Comparison of ENCODE assay signal across 30 cellular contexts in genomic region chr11:122226810-122227379, GRCh38.
DNase-seq lines count a peak whose midpoint lies in the region; TF ChIP-seq lines count a peak whose summit lies in the region.
"Had no signal": no experiment of that assay in that cellular context is flagged by ENCODE, and none has a peak within 500 bp of the region (broad histone marks: within the 10 kb centered on the region; RNA-seq: fewer than 3 reads in every experiment).

No MANE protein-coding gene starts in this region.

- peaks cover 7% of the 10 kb centered on the region for H3K4me1 Mint-ChIP-seq in progenitor cell of endocrine pancreas (ENCODE audit: low read depth)
- H3K4me1 Mint-ChIP-seq: activated naive CD8-positive, alpha-beta T cell treated with anti-CD3 and anti-CD28 coated beads, Interleukin-2, amount 10 ng/mL, durations not matched to agents 7 days and 5 days; immature natural killer cell; memory B cell; stimulated activated naive B cell treated with anti-CD40 and anti-IgM and Interleukin-4, amounts not matched to agents 10 μg/mL and 1 μg/mL and 100 μg/mL, for 72 hours had no signal

- in situ Hi-C loops in astrocyte of the spinal cord (cut with HindIII; ENCODE audit: low sequenced_read_pairs), result no loop called here

- H3K27me3 Mint-ChIP-seq in progenitor cell of endocrine pancreas, result no peaks in the 10 kb centered on the region
- H3K27me3 Mint-ChIP-seq: activated naive CD8-positive, alpha-beta T cell treated with anti-CD3 and anti-CD28 coated beads, Interleukin-2, amount 10 ng/mL, durations not matched to agents 7 days and 5 days had no signal

- no peaks in the 10 kb centered on the region for H3K9me3 Mint-ChIP-seq in progenitor cell of endocrine pancreas (ENCODE audit: low read depth)
- H3K9me3 Mint-ChIP-seq: activated CD8-positive, alpha-beta T cell treated with anti-CD3 and anti-CD28 coated beads for 36 hours; activated naive CD8-positive, alpha-beta T cell treated with anti-CD3 and anti-CD28 coated beads, Interleukin-2, amount 10 ng/mL, durations not matched to agents 7 days and 5 days; CD8-positive, alpha-beta T cell; immature natural killer cell; neural progenitor cell; stimulated activated naive B cell treated with anti-CD40 and anti-IgM and Interleukin-4, amounts not matched to agents 10 μg/mL and 1 μg/mL and 100 μg/mL, for 72 hours had no signal

- no peak overlapping the region for H3K4me3 ChIP-seq in astrocyte of the spinal cord (ENCODE audit: low read depth, low read length)
- H3K4me3 ChIP-seq: ascending aorta, dorsolateral prefrontal cortex, neural progenitor cell, suprapubic skin had no signal

- H3K27ac Mint-ChIP-seq in progenitor cell of endocrine pancreas, result no peak overlapping the region
- H3K27ac Mint-ChIP-seq: activated CD8-positive, alpha-beta T cell treated with anti-CD3 and anti-CD28 coated beads for 36 hours; activated naive CD8-positive, alpha-beta T cell treated with anti-CD3 and anti-CD28 coated beads, Interleukin-2, amount 10 ng/mL, durations not matched to agents 7 days and 5 days; CD8-positive, alpha-beta T cell; immature natural killer cell; memory B cell; neural progenitor cell; stimulated activated naive B cell treated with anti-CD40 and anti-IgM and Interleukin-4, amounts not matched to agents 10 μg/mL and 1 μg/mL and 100 μg/mL, for 72 hours had no signal

- H3K36me3 Mint-ChIP-seq in progenitor cell of endocrine pancreas (ENCODE audit: insufficient read depth), result no peaks in the 10 kb centered on the region
- H3K36me3 Mint-ChIP-seq: activated naive CD8-positive, alpha-beta T cell treated with anti-CD3 and anti-CD28 coated beads, Interleukin-2, amount 10 ng/mL, durations not matched to agents 7 days and 5 days; CD8-positive, alpha-beta T cell; immature natural killer cell; memory B cell; stimulated activated naive B cell treated with anti-CD40 and anti-IgM and Interleukin-4, amounts not matched to agents 10 μg/mL and 1 μg/mL and 100 μg/mL, for 72 hours had no signal

- no peak for TF ChIP-seq CTCF in astrocyte of the spinal cord (IDR thresholded peaks at IDR 0.05; ENCODE audit: low read depth, low read length)
- no peak for TF ChIP-seq CTCF in GM10266 (IDR thresholded peaks at IDR 0.05; ENCODE audit: control insufficient read depth, insufficient read depth, low read depth, missing control alignments)
- TF ChIP-seq CTCF in progenitor cell of endocrine pancreas (IDR thresholded peaks at IDR 0.05; ENCODE audit: unreplicated experiment), result no peak

- DNase-seq in EL (peak; percentile 82), LHCN-M2 (ENCODE audit: low read depth) (peak; percentile 88), astrocyte of the spinal cord (ENCODE audit: low read depth, low spot score) (peak; percentile 67), stromal cell of bone marrow (ENCODE audit: low read depth) (peak; percentile 67), cerebellar cortex (ENCODE audit: low spot score) (no peak), GM10266 (ENCODE audit: extremely low spot score) (no peak), progenitor cell of endocrine pancreas (ENCODE audit: low spot score, unreplicated experiment) (no peak)
- DNase-seq: activated CD4-positive, CD25-positive, alpha-beta regulatory T cell treated with anti-CD3 and anti-CD28 coated beads, Interleukin-2, amount 50 U/mL, for 72 hours; activated CD8-positive, alpha-beta T cell treated with anti-CD3 and anti-CD28 coated beads for 36 hours; activated effector memory CD4-positive, alpha-beta T cell treated with anti-CD3 and anti-CD28 coated beads, Interleukin-2, amount 50 U/mL, for 16 hours; activated naive CD8-positive, alpha-beta T cell treated with anti-CD3 and anti-CD28 coated beads, Interleukin-2, amount 10 ng/mL, durations not matched to agents 7 days and 5 days; CD8-positive, alpha-beta T cell; cerebellar nuclear complex; DMS 273 treated with DMSO at 0.1 percent for 48 hours; dorsolateral prefrontal cortex; hypothalamus; immature natural killer cell; NCI-H1092 treated with DMSO at 0.1 percent for 48 hours; NCI-H187; NCI-H2171; NCI-H510A treated with DMSO at 0.1 percent for 48 hours; NK-92 treated with Interleukin-12 subunit alpha and Interleukin-12 subunit beta, amount 100 ng/mL, for 24 hours; posterior cingulate gyrus; stimulated activated CD4-positive, alpha-beta T cell treated with anti-CD3 and anti-CD28 coated beads, Interleukin-15, amount 100 ng/mL, for 24 hours; stimulated activated naive B cell treated with anti-CD40 and anti-IgM and Interleukin-4, amounts not matched to agents 10 μg/mL and 1 μg/mL and 100 μg/mL, for 72 hours; T-helper 1 cell had no signal

- H3K4me3 Mint-ChIP-seq in progenitor cell of endocrine pancreas (ENCODE audit: low read depth), result no peak overlapping the region
- H3K4me3 Mint-ChIP-seq: activated CD8-positive, alpha-beta T cell treated with anti-CD3 and anti-CD28 coated beads for 36 hours; activated naive CD8-positive, alpha-beta T cell treated with anti-CD3 and anti-CD28 coated beads, Interleukin-2, amount 10 ng/mL, durations not matched to agents 7 days and 5 days; CD8-positive, alpha-beta T cell; immature natural killer cell; memory B cell; neural progenitor cell; stimulated activated naive B cell treated with anti-CD40 and anti-IgM and Interleukin-4, amounts not matched to agents 10 μg/mL and 1 μg/mL and 100 μg/mL, for 72 hours had no signal

Comparison
In these comparisons a context has a peak if more than half of its experiments do, and no peak if none do; other contexts are left out.
1. DNase-seq: peak in EL (single experiment), LHCN-M2 (single experiment), astrocyte of the spinal cord (single experiment) and stromal cell of bone marrow (single experiment); none in cerebellar cortex (single experiment), GM10266 (single experiment) and progenitor cell of endocrine pancreas (single experiment).